In the genomic region with DNA sequence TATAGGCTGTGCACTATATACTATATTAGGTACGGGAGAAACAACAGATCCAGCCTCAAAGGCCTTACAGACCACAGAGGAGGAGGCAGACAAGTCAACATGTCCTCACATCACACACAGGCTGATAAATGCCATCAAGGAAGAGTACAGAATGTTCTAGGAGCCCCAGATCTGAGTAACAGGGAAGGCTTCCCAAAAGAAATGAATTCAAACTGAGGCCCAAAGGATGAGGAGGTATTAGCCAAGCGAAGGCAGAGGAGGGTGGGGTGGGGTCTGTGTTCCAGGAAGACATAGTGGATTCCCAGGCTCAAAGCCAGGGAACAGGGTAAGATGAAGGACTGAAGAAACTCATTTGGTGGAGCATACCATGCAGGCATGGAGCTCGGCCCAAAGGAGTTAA, we compare ENCODE assay signal across 17 cellular contexts. TPM values are rescaled to one million over a fixed set of nuclear protein-coding genes. Genes with fewer than 3 reads are reported as not detected.
"Had no signal": no experiment of that assay in that cellular context is flagged by ENCODE, and none has a peak within 500 bp of the region (broad histone marks: within the 10 kb centered on the region; RNA-seq: fewer than 3 reads in every experiment).

No MANE protein-coding gene starts in this region.

- H3K27me3 ChIP-seq: cardiac muscle cell, foreskin keratinocyte, heart right ventricle, spleen had no signal

- H3K4me3 ChIP-seq: cardiac muscle cell, coronary artery, heart right ventricle, spleen, thoracic aorta had no signal

- H3K4me3 Mint-ChIP-seq: naive B cell; stimulated activated naive CD8-positive, alpha-beta T cell treated with anti-CD3 and anti-CD28 coated beads, Interleukin-15, amount 100 ng/mL, for 72 hours had no signal

- H3K27ac Mint-ChIP-seq: stimulated activated naive CD8-positive, alpha-beta T cell treated with anti-CD3 and anti-CD28 coated beads, Interleukin-15, amount 100 ng/mL, for 72 hours had no signal

- H3K27ac ChIP-seq: cardiac muscle cell, coronary artery, foreskin keratinocyte, heart right ventricle, parathyroid adenoma, spleen, thoracic aorta had no signal

- H3K4me1 Mint-ChIP-seq: naive B cell; stimulated activated naive CD8-positive, alpha-beta T cell treated with anti-CD3 and anti-CD28 coated beads, Interleukin-15, amount 100 ng/mL, for 72 hours had no signal

- H2AFZ ChIP-seq: parathyroid adenoma had no signal

- DNase-seq: activated naive CD4-positive, alpha-beta T cell treated with Interleukin-2 at 50 U/mL for 16 hours; activated T-cell treated with anti-CD3 and anti-CD28 coated beads for 4 hours; foreskin keratinocyte; heart right ventricle; left colon; naive B cell; spleen; stimulated activated naive CD8-positive, alpha-beta T cell treated with anti-CD3 and anti-CD28 coated beads, Interleukin-15, amount 100 ng/mL, for 72 hours had no signal

- H3K79me2 ChIP-seq: parathyroid adenoma had no signal

- ATAC-seq: activated CD4-positive, CD25-positive, alpha-beta regulatory T cell treated with anti-CD3 and anti-CD28 coated beads, Interleukin-2, amount 50 U/mL, for 24 hours; esophagus mucosa; foreskin keratinocyte; left colon; stimulated activated naive CD8-positive, alpha-beta T cell treated with anti-CD3 and anti-CD28 coated beads, Interleukin-15, amount 100 ng/mL, for 72 hours had no signal

- H3K4me1 ChIP-seq: foreskin keratinocyte, heart right ventricle, parathyroid adenoma had no signal

- H3K36me3 Mint-ChIP-seq: naive B cell had no signal

- H3K9me3 Mint-ChIP-seq: naive B cell; stimulated activated naive CD8-positive, alpha-beta T cell treated with anti-CD3 and anti-CD28 coated beads, Interleukin-15, amount 100 ng/mL, for 72 hours had no signal

- H3K36me3 ChIP-seq: cardiac muscle cell, heart right ventricle, spleen, thoracic aorta had no signal

- H3K9me3 ChIP-seq: heart right ventricle, spleen, thoracic aorta had no signal

- H3K27me3 Mint-ChIP-seq: stimulated activated naive CD8-positive, alpha-beta T cell treated with anti-CD3 and anti-CD28 coated beads, Interleukin-15, amount 100 ng/mL, for 72 hours had no signal

RNA-seq across cellular contexts. Expression of a gene that starts 55.1 kb away (rescaled TPM):
- total RNA-seq: cardiac muscle cell, esophagus mucosa, foreskin keratinocyte, heart right ventricle, left colon, lung microvascular endothelial cell, renal cortical epithelial cell, spleen, ureter had no signal
